In genomic region chr6:149112976-149113375, GRCh38 we compare ENCODE assay signal across 10 cellular contexts.
DNase-seq lines count a peak whose midpoint lies in the region; ATAC-seq, FAIRE-seq and TF ChIP-seq lines count a peak whose summit lies in the region.
"Had no signal": no experiment of that assay in that cellular context is flagged by ENCODE, and none has a peak within 500 bp of the region (broad histone marks: within the 10 kb centered on the region; RNA-seq: fewer than 3 reads in every experiment).

No MANE protein-coding gene starts in this region.

- H3K27me3 ChIP-seq in small intestine (ENCODE audit: control insufficient read depth in 2 of 2, insufficient read depth in 2 of 2, low read length in 2 of 2) (no peaks in the 10 kb centered on the region), ascending aorta (no peaks in the 10 kb centered on the region)
- H3K27me3 ChIP-seq: upper lobe of right lung had no signal

- H3K9me3 Mint-ChIP-seq in central memory CD8-positive, alpha-beta T cell: no peaks in the 10 kb centered on the region

- no peaks in the 10 kb centered on the region for H3K27me3 Mint-ChIP-seq in central memory CD8-positive, alpha-beta T cell

- H3K27ac ChIP-seq in small intestine (ENCODE audit: low read depth in 1 of 2, low read length in 1 of 2) (no peak overlapping the region), ascending aorta (no peak overlapping the region)
- H3K27ac ChIP-seq: upper lobe of right lung had no signal

- no peaks in the 10 kb centered on the region for H3K36me3 Mint-ChIP-seq in central memory CD8-positive, alpha-beta T cell (ENCODE audit: insufficient read depth)

- no peak overlapping the region for H3K4me3 ChIP-seq in foreskin fibroblast (ENCODE audit: low read depth in 1 of 2, low read length in 2 of 2)
- no peak overlapping the region for H3K4me3 ChIP-seq in small intestine (ENCODE audit: low read depth in 1 of 2, low read length in 2 of 2)
- no peak overlapping the region for H3K4me3 ChIP-seq in ascending aorta
- H3K4me3 ChIP-seq: upper lobe of right lung had no signal

- DNase-seq in GM19239 (ENCODE audit: insufficient read length, low spot score) (no peak), foreskin fibroblast (no peak), small intestine (no peak), ascending aorta (ENCODE audit: low spot score in 2 of 2) (no peak)
- DNase-seq in central memory CD8-positive, alpha-beta T cell (ENCODE audit: low spot score in 2 of 2): no peak
- DNase-seq: Caco-2, NCI-H1694, upper lobe of right lung had no signal

- intact Hi-C loops in ascending aorta (cut with DNase I): no loop called here

- FAIRE-seq in GM19239 (lab: Jason Lieb, UNC) (peak; percentile 86), small intestine (lab: Jason Lieb, UNC) (no peak)

- H3K36me3 ChIP-seq in small intestine (ENCODE audit: control insufficient read depth in 2 of 2, insufficient read depth in 2 of 2, low read length in 2 of 2): no peaks in the 10 kb centered on the region
- H3K36me3 ChIP-seq in ascending aorta: no peaks in the 10 kb centered on the region
- H3K36me3 ChIP-seq: upper lobe of right lung had no signal

- H3K9me3 ChIP-seq in small intestine (ENCODE audit: control insufficient read depth, low read depth): no peaks in the 10 kb centered on the region
- no peaks in the 10 kb centered on the region for H3K9me3 ChIP-seq in ascending aorta
- H3K9me3 ChIP-seq: Caco-2, upper lobe of right lung had no signal

- H3K4me1 ChIP-seq in small intestine (ENCODE audit: control insufficient read depth in 2 of 2, insufficient read depth in 1 of 2, low read depth in 1 of 2, low read length in 1 of 2) (no peaks in the 10 kb centered on the region), ascending aorta (no peaks in the 10 kb centered on the region)
- H3K4me1 ChIP-seq: Caco-2, upper lobe of right lung had no signal

- H3K27ac Mint-ChIP-seq in central memory CD8-positive, alpha-beta T cell (ENCODE audit: low read depth): peak overlapping the region; percentile 50

- no peak for TF ChIP-seq CTCF in foreskin fibroblast (IDR thresholded peaks at IDR 0.05; ENCODE audit: low read depth, low read length)
- no peak for TF ChIP-seq CTCF in ascending aorta (IDR thresholded peaks at IDR 0.05)

- peak overlapping the region; percentile 29 for H3K4me3 Mint-ChIP-seq in central memory CD8-positive, alpha-beta T cell

- peaks cover 28% of the 10 kb centered on the region for H3K4me1 Mint-ChIP-seq in central memory CD8-positive, alpha-beta T cell

- peak; percentile 65 for ATAC-seq in GM18498 (IDR thresholded peaks at IDR 0.05; ENCODE audit: unreplicated experiment)
- peak; percentile 41 for ATAC-seq in HG03103 (IDR thresholded peaks at IDR 0.05; ENCODE audit: low read depth, unreplicated experiment)
- peak; percentile 46 for ATAC-seq in central memory CD8-positive, alpha-beta T cell (replicated peaks; ENCODE audit: extremely low read depth, poor library complexity, severe bottlenecking)
- ATAC-seq: upper lobe of right lung had no signal

- WGBS in small intestine, 3 donors: 73 to 87% (median 77%) methylated on average over 2 of the region's 2 CpGs
